Comparison of ENCODE assay signal across 23 cellular contexts in genomic region chr4:4472344-4472958, GRCh38.
DNase-seq lines count a peak whose midpoint lies in the region; ATAC-seq, FAIRE-seq and TF ChIP-seq lines count a peak whose summit lies in the region.
"Had no signal": no experiment of that assay in that cellular context is flagged by ENCODE, and none has a peak within 500 bp of the region (broad histone marks: within the 10 kb centered on the region; RNA-seq: fewer than 3 reads in every experiment).

No MANE protein-coding gene starts in this region.

- TF ChIP-seq POLR2A in HepG2 (IDR thresholded peaks at IDR 0.05; ENCODE audit: insufficient read depth in 1 of 2, low read depth in 2 of 2, low read length in 2 of 2), result no peak
- TF ChIP-seq POLR2A in right lobe of liver (IDR thresholded peaks at IDR 0.05), result no peak

- peaks cover 5% of the 10 kb centered on the region for H3K79me2 ChIP-seq in HepG2 (ENCODE audit: insufficient read depth, low read length)
- H3K79me2 ChIP-seq in neural progenitor cell (ENCODE audit: low read depth), result peaks cover 10% of the 10 kb centered on the region

- DNase-seq in HepG2 (ENCODE audit: low spot score) (peak; percentile 68), right lobe of liver (no peak), brain microvascular endothelial cell (no peak), neural progenitor cell (ENCODE audit: low spot score) (no peak), GM13977 (ENCODE audit: low spot score) (no peak)
- no peak for DNase-seq in stimulated activated CD4-positive, alpha-beta T cell treated with anti-CD3 and anti-CD28 coated beads, Interleukin-1b, Interleukin-23, amount 100 ng/mL, for 48 hours
- DNase-seq in activated effector memory CD4-positive, alpha-beta T cell treated with anti-CD3 and anti-CD28 coated beads, Interleukin-2, amount 50 U/mL, for 16 hours, result no peak
- DNase-seq: 8988T; C1 segment of cervical spinal cord; Caco-2; CD4-positive, alpha-beta memory T cell; KBM-7; MM.1S; NCI-H1694; NCI-H2029 treated with DMSO at 0.1 percent for 48 hours; NCI-H2227 treated with DMSO at 0.1 percent for 48 hours; NCI-H526 treated with DMSO at 0.1 percent for 48 hours; SHP77 treated with DMSO at 0.1 percent for 48 hours had no signal

- H2AFZ ChIP-seq in HepG2 (ENCODE audit: low read length), result no peak overlapping the region
- no peak overlapping the region for H2AFZ ChIP-seq in neural progenitor cell (replicated peaks)
- H2AFZ ChIP-seq: GM23338 had no signal

- H3K4me3 ChIP-seq in HepG2 (replicated peaks in 1 of 3; ENCODE audit: insufficient read depth in 1 of 3, low read depth in 2 of 3, low read length in 3 of 3) (no peak overlapping the region), right lobe of liver (no peak overlapping the region), brain microvascular endothelial cell (ENCODE audit: low read depth, low read length) (no peak overlapping the region), neural progenitor cell (no peak overlapping the region)
- H3K4me3 ChIP-seq: GM23338, HAP-1 had no signal

- H3K9ac ChIP-seq in HepG2 (ENCODE audit: insufficient read depth, low read depth, low read length), result no peak overlapping the region; the same call in 1 of the 2 replicates
- no peak overlapping the region for H3K9ac ChIP-seq in neural progenitor cell

- H3K27ac ChIP-seq in HepG2 (ENCODE audit: extremely low read length, insufficient read depth, low read length), result peak overlapping the region; percentile 68
- no peak overlapping the region for H3K27ac ChIP-seq in right lobe of liver
- H3K27ac ChIP-seq in brain microvascular endothelial cell, result peak overlapping the region; percentile 93
- H3K27ac ChIP-seq in neural progenitor cell, result no peak overlapping the region
- H3K27ac ChIP-seq: HL-60 had no signal

- no peak overlapping the region for H3K4me3 Mint-ChIP-seq in neural progenitor cell
- H3K4me3 Mint-ChIP-seq: CD4-positive, alpha-beta memory T cell; GM23338 had no signal

- H3K9me3 ChIP-seq in HepG2 (ENCODE audit: low read length), result no peaks in the 10 kb centered on the region
- no peaks in the 10 kb centered on the region for H3K9me3 ChIP-seq in right lobe of liver
- no peaks in the 10 kb centered on the region for H3K9me3 ChIP-seq in neural progenitor cell (ENCODE audit: low read depth)
- H3K9me3 ChIP-seq: Caco-2, HAP-1 had no signal

- H3K4me1 ChIP-seq in HepG2 (ENCODE audit: insufficient read depth, low read length), result peaks cover 55% of the 10 kb centered on the region
- no peaks in the 10 kb centered on the region for H3K4me1 ChIP-seq in right lobe of liver
- no peaks in the 10 kb centered on the region for H3K4me1 ChIP-seq in neural progenitor cell
- H3K4me1 ChIP-seq: Caco-2, HAP-1 had no signal

- FAIRE-seq in HepG2 (lab: Jason Lieb, UNC), result peak; percentile 79
- FAIRE-seq: G401.6 had no signal

- BruUV-seq in HepG2 (replicated peaks; lab: Mats Ljungman, UMichigan), result no TSS peak

- no peaks in the 10 kb centered on the region for H3K27me3 Mint-ChIP-seq in neural progenitor cell (ENCODE audit: insufficient read depth, low read depth)
- H3K27me3 Mint-ChIP-seq: CD4-positive, alpha-beta memory T cell had no signal

- ATAC-seq in HepG2 (peak; percentile 74), right lobe of liver (no peak)
- ATAC-seq: GM23338, Panc1 had no signal

- H3K4me2 ChIP-seq in HepG2 (ENCODE audit: low read depth, low read length), result peak overlapping the region; percentile 36
- no peak overlapping the region for H3K4me2 ChIP-seq in neural progenitor cell
- H3K4me2 ChIP-seq: GM23338 had no signal

- peak in 1 of 2 experiments; percentile 65; a peak in 2 of 4 replicates for TF ChIP-seq EP300 in HepG2 (IDR thresholded peaks at IDR 0.05; ENCODE audit: low read depth in 2 of 2, low read length in 2 of 2)
- peak; percentile 52; the same call in 1 of the 2 replicates for TF ChIP-seq EP300 in HepG2 (CRISPR knock-in tag; IDR thresholded peaks at IDR 0.05; ENCODE audit: borderline replicate concordance)

- 22% methylated on average over 8 of the region's 8 CpGs for WGBS in HepG2 (ENCODE audit: low lambda C conversion rate)
- 96% methylated on average over 8 of the region's 8 CpGs for WGBS in right lobe of liver (ENCODE audit: insufficient coverage, low coverage, low lambda C conversion rate, missing lambda C conversion rate)

- H3K27ac Mint-ChIP-seq in neural progenitor cell, result peak overlapping the region; percentile 1
- H3K27ac Mint-ChIP-seq: GM23338 had no signal

- TF ChIP-seq RAD21 in HepG2 (CRISPR knock-in tag; IDR thresholded peaks at IDR 0.05), result no peak

- no peaks in the 10 kb centered on the region for H3F3A ChIP-seq in neural progenitor cell (ENCODE audit: low read depth)

- no peaks in the 10 kb centered on the region for H3K9me3 Mint-ChIP-seq in neural progenitor cell
- H3K9me3 Mint-ChIP-seq: CD4-positive, alpha-beta memory T cell; GM23338 had no signal

- H3K4me1 Mint-ChIP-seq in neural progenitor cell, result peaks cover 23% of the 10 kb centered on the region

- H4K20me1 ChIP-seq in HepG2 (ENCODE audit: insufficient read depth, low read length), result no peaks in the 10 kb centered on the region
- H4K20me1 ChIP-seq in neural progenitor cell (ENCODE audit: low read depth), result peaks cover 4% of the 10 kb centered on the region

- peaks cover 18% of the 10 kb centered on the region for H3K36me3 Mint-ChIP-seq in neural progenitor cell

- in situ Hi-C loops in HepG2 (cut with HindIII; ENCODE audit: extremely low pct_ligation_motif_present, low pct_unique_long_range_greater_than_20kb) (no loop called here), brain microvascular endothelial cell (cut with HindIII; ENCODE audit: low pct_ligation_motif_present, low sequenced_read_pairs) (no loop called here), GM13977 (cut with MboI; ENCODE audit: low pct_unique_long_range_greater_than_20kb, low sequenced_read_pairs, unreplicated experiment) (no loop called here)

- H3K27me3 ChIP-seq in HepG2 (ENCODE audit: control insufficient read depth in 1 of 2, insufficient read depth in 2 of 2, low read length in 2 of 2) (no peaks in the 10 kb centered on the region), right lobe of liver (no peaks in the 10 kb centered on the region), brain microvascular endothelial cell (replicated peaks) (no peaks in the 10 kb centered on the region), neural progenitor cell (no peaks in the 10 kb centered on the region)

- TF ChIP-seq CTCF in HepG2 (CRISPR knock-in tag; IDR thresholded peaks at IDR 0.05), result no peak
- no peak for TF ChIP-seq CTCF in right lobe of liver (IDR thresholded peaks at IDR 0.05)
- TF ChIP-seq CTCF in brain microvascular endothelial cell (IDR thresholded peaks at IDR 0.05; ENCODE audit: low read depth, low read length, missing control alignments), result no peak
- TF ChIP-seq CTCF in neural progenitor cell (IDR thresholded peaks at IDR 0.05), result no peak
- no peak for TF ChIP-seq CTCF in GM13977 (IDR thresholded peaks at IDR 0.05; ENCODE audit: extremely low read depth, insufficient read depth, missing control alignments)

- H3K36me3 ChIP-seq in HepG2 (replicated peaks in 1 of 2; ENCODE audit: control insufficient read depth in 1 of 2, insufficient read depth in 2 of 2, low read length in 2 of 2) (peaks cover 11 to 30% of the 10 kb centered on the region in 2 experiments), right lobe of liver (peaks cover 0 to 4% (median 0%) of the 10 kb centered on the region in 4 donors), brain microvascular endothelial cell (replicated peaks) (peaks cover 9% of the 10 kb centered on the region), neural progenitor cell (no peaks in the 10 kb centered on the region)

- intact Hi-C loops in HepG2 (cut with micrococcal nuclease; ENCODE audit: unreplicated experiment), result no loop called here
- intact Hi-C loops in right lobe of liver (cut with DNase I), result no loop called here

- CTCF ChIA-PET in HepG2 (lab: Yijun Ruan, JAX; ENCODE audit: low intra/inter-chr PET ratio, low total read pairs), result no interaction called here

- POLR2A ChIA-PET in HepG2 (lab: Yijun Ruan, JAX), result interaction anchor here (2.4 kb wide), 1 partner anchor 14 kb away, joined by 10 read pairs; no protein-coding TSS in a partner anchor

TF ChIP-seq in HepG2, 621 proteins besides CTCF, POLR2A, EP300 and RAD21 (continues in another document):
- TF ChIP-seq MAFG (CRISPR knock-in tag; IDR thresholded peaks at IDR 0.05) (no peak), REL (CRISPR knock-in tag; conservative IDR thresholded peaks at IDR 0.05) (no peak), ZNF207 (IDR thresholded peaks at IDR 0.05; ENCODE audit: borderline replicate concordance) (no peak), CBX2 (IDR thresholded peaks at IDR 0.05; ENCODE audit: low read depth, low read length) (no peak), CBX2 (CRISPR knock-in tag; IDR thresholded peaks at IDR 0.05; ENCODE audit: low read depth) (no peak), GPN1 (CRISPR knock-in tag; IDR thresholded peaks at IDR 0.05; ENCODE audit: borderline replicate concordance) (no peak), KDM6A (CRISPR knock-in tag; IDR thresholded peaks at IDR 0.05; ENCODE audit: low read depth) (peak; percentile 50; the same call in 1 of the 2 replicates), ZNF280D (CRISPR knock-in tag; IDR thresholded peaks at IDR 0.05) (no peak)

Comparison
In these comparisons a context has a peak if more than half of its experiments do, and no peak if none do; other contexts are left out.
1. H3K27ac ChIP-seq: peak in HepG2 (single experiment) and brain microvascular endothelial cell (single experiment); none in right lobe of liver (0 of 3) and neural progenitor cell (single experiment).